In the genomic region with DNA sequence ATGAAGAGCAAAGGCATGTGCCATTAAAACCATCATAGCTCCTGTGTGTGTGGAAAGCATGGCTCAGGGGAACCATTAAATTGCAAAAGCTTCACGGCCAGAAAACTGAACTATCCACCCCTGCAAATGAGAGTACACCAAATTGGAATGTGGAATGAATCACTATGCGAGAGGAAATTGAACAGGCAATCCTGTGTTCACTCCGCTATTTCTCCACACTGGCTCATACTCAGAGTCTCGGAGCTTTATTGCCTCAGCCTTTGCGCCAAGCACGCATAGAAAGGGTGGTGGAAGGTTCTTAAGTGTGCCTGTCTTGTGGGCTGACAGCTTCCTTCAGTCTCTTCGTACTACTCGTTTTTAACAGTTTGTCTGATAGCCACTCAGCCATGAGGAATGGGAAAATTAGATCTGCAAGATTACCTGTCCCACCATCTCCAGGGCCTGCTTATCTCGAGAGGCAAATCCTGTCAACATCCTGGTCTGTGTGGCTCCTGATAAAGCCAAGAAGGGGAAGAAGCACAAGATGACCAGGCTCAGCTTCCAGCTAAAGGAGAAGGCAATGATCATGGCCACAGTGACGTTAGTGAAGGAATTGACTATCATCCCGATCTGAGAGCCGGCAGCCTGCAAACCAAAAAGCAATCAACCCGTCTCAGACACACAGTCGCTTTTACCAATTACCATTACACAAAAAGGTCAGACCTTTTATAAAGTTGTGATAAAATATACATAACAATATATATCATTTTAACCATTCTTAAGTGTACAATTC, we compare ENCODE assay signal across 1 cellular context.
TF ChIP-seq lines count a peak whose summit lies in the region.

No MANE protein-coding gene starts in this region.

TF ChIP-seq in K562, 482 proteins besides CTCF, POLR2A, EP300 and RAD21 (continued from another document and continues in another):
- TF ChIP-seq, protein P1, sequence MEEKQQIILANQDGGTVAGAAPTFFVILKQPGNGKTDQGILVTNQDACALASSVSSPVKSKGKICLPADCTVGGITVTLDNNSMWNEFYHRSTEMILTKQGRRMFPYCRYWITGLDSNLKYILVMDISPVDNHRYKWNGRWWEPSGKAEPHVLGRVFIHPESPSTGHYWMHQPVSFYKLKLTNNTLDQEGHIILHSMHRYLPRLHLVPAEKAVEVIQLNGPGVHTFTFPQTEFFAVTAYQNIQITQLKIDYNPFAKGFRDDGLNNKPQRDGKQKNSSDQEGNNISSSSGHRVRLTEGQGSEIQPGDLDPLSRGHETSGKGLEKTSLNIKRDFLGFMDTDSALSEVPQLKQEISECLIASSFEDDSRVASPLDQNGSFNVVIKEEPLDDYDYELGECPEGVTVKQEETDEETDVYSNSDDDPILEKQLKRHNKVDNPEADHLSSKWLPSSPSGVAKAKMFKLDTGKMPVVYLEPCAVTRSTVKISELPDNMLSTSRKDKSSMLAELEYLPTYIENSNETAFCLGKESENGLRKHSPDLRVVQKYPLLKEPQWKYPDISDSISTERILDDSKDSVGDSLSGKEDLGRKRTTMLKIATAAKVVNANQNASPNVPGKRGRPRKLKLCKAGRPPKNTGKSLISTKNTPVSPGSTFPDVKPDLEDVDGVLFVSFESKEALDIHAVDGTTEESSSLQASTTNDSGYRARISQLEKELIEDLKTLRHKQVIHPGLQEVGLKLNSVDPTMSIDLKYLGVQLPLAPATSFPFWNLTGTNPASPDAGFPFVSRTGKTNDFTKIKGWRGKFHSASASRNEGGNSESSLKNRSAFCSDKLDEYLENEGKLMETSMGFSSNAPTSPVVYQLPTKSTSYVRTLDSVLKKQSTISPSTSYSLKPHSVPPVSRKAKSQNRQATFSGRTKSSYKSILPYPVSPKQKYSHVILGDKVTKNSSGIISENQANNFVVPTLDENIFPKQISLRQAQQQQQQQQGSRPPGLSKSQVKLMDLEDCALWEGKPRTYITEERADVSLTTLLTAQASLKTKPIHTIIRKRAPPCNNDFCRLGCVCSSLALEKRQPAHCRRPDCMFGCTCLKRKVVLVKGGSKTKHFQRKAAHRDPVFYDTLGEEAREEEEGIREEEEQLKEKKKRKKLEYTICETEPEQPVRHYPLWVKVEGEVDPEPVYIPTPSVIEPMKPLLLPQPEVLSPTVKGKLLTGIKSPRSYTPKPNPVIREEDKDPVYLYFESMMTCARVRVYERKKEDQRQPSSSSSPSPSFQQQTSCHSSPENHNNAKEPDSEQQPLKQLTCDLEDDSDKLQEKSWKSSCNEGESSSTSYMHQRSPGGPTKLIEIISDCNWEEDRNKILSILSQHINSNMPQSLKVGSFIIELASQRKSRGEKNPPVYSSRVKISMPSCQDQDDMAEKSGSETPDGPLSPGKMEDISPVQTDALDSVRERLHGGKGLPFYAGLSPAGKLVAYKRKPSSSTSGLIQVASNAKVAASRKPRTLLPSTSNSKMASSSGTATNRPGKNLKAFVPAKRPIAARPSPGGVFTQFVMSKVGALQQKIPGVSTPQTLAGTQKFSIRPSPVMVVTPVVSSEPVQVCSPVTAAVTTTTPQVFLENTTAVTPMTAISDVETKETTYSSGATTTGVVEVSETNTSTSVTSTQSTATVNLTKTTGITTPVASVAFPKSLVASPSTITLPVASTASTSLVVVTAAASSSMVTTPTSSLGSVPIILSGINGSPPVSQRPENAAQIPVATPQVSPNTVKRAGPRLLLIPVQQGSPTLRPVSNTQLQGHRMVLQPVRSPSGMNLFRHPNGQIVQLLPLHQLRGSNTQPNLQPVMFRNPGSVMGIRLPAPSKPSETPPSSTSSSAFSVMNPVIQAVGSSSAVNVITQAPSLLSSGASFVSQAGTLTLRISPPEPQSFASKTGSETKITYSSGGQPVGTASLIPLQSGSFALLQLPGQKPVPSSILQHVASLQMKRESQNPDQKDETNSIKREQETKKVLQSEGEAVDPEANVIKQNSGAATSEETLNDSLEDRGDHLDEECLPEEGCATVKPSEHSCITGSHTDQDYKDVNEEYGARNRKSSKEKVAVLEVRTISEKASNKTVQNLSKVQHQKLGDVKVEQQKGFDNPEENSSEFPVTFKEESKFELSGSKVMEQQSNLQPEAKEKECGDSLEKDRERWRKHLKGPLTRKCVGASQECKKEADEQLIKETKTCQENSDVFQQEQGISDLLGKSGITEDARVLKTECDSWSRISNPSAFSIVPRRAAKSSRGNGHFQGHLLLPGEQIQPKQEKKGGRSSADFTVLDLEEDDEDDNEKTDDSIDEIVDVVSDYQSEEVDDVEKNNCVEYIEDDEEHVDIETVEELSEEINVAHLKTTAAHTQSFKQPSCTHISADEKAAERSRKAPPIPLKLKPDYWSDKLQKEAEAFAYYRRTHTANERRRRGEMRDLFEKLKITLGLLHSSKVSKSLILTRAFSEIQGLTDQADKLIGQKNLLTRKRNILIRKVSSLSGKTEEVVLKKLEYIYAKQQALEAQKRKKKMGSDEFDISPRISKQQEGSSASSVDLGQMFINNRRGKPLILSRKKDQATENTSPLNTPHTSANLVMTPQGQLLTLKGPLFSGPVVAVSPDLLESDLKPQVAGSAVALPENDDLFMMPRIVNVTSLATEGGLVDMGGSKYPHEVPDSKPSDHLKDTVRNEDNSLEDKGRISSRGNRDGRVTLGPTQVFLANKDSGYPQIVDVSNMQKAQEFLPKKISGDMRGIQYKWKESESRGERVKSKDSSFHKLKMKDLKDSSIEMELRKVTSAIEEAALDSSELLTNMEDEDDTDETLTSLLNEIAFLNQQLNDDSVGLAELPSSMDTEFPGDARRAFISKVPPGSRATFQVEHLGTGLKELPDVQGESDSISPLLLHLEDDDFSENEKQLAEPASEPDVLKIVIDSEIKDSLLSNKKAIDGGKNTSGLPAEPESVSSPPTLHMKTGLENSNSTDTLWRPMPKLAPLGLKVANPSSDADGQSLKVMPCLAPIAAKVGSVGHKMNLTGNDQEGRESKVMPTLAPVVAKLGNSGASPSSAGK (IDR thresholded peaks at IDR 0.05) = peak; percentile 77
- TF ChIP-seq, protein P2, sequence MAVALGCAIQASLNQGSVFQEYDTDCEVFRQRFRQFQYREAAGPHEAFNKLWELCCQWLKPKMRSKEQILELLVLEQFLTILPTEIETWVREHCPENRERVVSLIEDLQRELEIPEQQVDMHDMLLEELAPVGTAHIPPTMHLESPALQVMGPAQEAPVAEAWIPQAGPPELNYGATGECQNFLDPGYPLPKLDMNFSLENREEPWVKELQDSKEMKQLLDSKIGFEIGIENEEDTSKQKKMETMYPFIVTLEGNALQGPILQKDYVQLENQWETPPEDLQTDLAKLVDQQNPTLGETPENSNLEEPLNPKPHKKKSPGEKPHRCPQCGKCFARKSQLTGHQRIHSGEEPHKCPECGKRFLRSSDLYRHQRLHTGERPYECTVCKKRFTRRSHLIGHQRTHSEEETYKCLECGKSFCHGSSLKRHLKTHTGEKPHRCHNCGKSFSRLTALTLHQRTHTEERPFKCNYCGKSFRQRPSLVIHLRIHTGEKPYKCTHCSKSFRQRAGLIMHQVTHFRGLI (CRISPR knock-in tag; IDR thresholded peaks at IDR 0.05) = peak; percentile 67; the same call in 1 of the 2 replicates
- TF ChIP-seq XRCC5 (IDR thresholded peaks at IDR 0.05; ENCODE audit: low read depth, low read length) (0 out of 2 replicates have a peak, but pooled peaks have one; percentile 61), SRSF7 (optimal IDR thresholded peaks at IDR 0.05; ENCODE audit: low read depth, low read length) (no peak), NFATC3 (IDR thresholded peaks at IDR 0.05) (peak; percentile 91), ATF7 (IDR thresholded peaks at IDR 0.05) (peak; percentile 96), HDAC3 (IDR thresholded peaks at IDR 0.05; ENCODE audit: borderline replicate concordance, partially characterized antibody) (peak; percentile 96), SOX6 (IDR thresholded peaks at IDR 0.05) (peak; percentile 99), RAD51 (IDR thresholded peaks at IDR 0.05; ENCODE audit: borderline replicate concordance, low read depth) (peak; percentile 55), NFXL1 (CRISPR knock-in tag; IDR thresholded peaks at IDR 0.05) (0 out of 2 replicates have a peak, but pooled peaks have one; percentile 56), RBFOX2 (IDR thresholded peaks at IDR 0.05; ENCODE audit: low read depth, low read length) (peak; percentile 63), OTX1 (CRISPR knock-in tag; IDR thresholded peaks at IDR 0.05) (peak; percentile 85; the same call in 1 of the 2 replicates), U2AF1 (optimal IDR thresholded peaks at IDR 0.05; ENCODE audit: low read depth, low read length) (peak; percentile 11), CXXC5 (CRISPR knock-in tag; IDR thresholded peaks at IDR 0.05) (peak; percentile 90), ZNF445 (CRISPR knock-in tag; IDR thresholded peaks at IDR 0.05; ENCODE audit: low read depth) (no peak), POLR3A (IDR thresholded peaks at IDR 0.05; ENCODE audit: borderline replicate concordance, extremely low read depth, insufficient read depth, insufficient read length) (no peak)
- TF ChIP-seq, protein P3, sequence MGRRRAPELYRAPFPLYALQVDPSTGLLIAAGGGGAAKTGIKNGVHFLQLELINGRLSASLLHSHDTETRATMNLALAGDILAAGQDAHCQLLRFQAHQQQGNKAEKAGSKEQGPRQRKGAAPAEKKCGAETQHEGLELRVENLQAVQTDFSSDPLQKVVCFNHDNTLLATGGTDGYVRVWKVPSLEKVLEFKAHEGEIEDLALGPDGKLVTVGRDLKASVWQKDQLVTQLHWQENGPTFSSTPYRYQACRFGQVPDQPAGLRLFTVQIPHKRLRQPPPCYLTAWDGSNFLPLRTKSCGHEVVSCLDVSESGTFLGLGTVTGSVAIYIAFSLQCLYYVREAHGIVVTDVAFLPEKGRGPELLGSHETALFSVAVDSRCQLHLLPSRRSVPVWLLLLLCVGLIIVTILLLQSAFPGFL (CRISPR knock-in tag; IDR thresholded peaks at IDR 0.05) = no peak
- TF ChIP-seq, protein P4, sequence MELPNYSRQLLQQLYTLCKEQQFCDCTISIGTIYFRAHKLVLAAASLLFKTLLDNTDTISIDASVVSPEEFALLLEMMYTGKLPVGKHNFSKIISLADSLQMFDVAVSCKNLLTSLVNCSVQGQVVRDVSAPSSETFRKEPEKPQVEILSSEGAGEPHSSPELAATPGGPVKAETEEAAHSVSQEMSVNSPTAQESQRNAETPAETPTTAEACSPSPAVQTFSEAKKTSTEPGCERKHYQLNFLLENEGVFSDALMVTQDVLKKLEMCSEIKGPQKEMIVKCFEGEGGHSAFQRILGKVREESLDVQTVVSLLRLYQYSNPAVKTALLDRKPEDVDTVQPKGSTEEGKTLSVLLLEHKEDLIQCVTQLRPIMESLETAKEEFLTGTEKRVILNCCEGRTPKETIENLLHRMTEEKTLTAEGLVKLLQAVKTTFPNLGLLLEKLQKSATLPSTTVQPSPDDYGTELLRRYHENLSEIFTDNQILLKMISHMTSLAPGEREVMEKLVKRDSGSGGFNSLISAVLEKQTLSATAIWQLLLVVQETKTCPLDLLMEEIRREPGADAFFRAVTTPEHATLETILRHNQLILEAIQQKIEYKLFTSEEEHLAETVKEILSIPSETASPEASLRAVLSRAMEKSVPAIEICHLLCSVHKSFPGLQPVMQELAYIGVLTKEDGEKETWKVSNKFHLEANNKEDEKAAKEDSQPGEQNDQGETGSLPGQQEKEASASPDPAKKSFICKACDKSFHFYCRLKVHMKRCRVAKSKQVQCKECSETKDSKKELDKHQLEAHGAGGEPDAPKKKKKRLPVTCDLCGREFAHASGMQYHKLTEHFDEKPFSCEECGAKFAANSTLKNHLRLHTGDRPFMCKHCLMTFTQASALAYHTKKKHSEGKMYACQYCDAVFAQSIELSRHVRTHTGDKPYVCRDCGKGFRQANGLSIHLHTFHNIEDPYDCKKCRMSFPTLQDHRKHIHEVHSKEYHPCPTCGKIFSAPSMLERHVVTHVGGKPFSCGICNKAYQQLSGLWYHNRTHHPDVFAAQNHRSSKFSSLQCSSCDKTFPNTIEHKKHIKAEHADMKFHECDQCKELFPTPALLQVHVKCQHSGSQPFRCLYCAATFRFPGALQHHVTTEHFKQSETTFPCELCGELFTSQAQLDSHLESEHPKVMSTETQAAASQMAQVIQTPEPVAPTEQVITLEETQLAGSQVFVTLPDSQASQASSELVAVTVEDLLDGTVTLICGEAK (IDR thresholded peaks at IDR 0.05) = peak; percentile 56; the same call in 1 of the 2 replicates
- TF ChIP-seq, protein P4 (CRISPR knock-in tag; IDR thresholded peaks at IDR 0.05) = no peak
- TF ChIP-seq, protein P5, sequence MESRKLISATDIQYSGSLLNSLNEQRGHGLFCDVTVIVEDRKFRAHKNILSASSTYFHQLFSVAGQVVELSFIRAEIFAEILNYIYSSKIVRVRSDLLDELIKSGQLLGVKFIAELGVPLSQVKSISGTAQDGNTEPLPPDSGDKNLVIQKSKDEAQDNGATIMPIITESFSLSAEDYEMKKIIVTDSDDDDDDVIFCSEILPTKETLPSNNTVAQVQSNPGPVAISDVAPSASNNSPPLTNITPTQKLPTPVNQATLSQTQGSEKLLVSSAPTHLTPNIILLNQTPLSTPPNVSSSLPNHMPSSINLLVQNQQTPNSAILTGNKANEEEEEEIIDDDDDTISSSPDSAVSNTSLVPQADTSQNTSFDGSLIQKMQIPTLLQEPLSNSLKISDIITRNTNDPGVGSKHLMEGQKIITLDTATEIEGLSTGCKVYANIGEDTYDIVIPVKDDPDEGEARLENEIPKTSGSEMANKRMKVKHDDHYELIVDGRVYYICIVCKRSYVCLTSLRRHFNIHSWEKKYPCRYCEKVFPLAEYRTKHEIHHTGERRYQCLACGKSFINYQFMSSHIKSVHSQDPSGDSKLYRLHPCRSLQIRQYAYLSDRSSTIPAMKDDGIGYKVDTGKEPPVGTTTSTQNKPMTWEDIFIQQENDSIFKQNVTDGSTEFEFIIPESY (CRISPR knock-in tag; IDR thresholded peaks at IDR 0.05) = peak; percentile 80
- TF ChIP-seq, protein P6, sequence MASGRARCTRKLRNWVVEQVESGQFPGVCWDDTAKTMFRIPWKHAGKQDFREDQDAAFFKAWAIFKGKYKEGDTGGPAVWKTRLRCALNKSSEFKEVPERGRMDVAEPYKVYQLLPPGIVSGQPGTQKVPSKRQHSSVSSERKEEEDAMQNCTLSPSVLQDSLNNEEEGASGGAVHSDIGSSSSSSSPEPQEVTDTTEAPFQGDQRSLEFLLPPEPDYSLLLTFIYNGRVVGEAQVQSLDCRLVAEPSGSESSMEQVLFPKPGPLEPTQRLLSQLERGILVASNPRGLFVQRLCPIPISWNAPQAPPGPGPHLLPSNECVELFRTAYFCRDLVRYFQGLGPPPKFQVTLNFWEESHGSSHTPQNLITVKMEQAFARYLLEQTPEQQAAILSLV (tag; IDR thresholded peaks at IDR 0.05) = peak; percentile 77; the same call in 1 of the 2 replicates
